ENCODE assay signal across 28 cellular contexts in the genomic region with DNA sequence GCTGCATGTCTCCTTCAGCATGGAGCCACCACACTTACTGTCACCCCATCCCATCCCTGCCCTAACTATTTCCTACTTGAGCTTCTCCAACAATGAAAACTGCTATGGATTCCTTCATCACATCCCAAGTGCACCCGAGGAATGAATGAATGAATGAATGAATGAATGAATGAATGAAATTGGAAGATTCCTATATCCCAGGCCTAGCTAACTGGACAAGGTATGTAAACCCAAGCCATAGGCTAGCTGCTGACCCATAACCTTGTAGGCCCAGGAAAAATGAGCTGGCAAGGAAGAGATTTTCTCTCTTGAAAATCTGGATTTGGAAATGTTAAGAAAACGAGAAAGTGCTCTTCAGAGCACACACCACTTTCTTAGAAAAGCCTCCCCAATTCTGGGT.
"Had no signal": no experiment of that assay in that cellular context is flagged by ENCODE, and none has a peak within 500 bp of the region (broad histone marks: within the 10 kb centered on the region; RNA-seq: fewer than 3 reads in every experiment).

No MANE protein-coding gene starts in this region.

- H3K36me3 ChIP-seq: ascending aorta, cardiac muscle cell had no signal

- H3K4me1 Mint-ChIP-seq: activated B cell treated with CpG ODN at 0.5 μM for 24 hours; activated CD4-positive, alpha-beta T cell treated with anti-CD3 and anti-CD28 coated beads, Interleukin-2, amount 10 ng/mL, durations not matched to agents 24 days and 14 days; activated naive CD8-positive, alpha-beta T cell treated with anti-CD3 and anti-CD28 coated beads, Interleukin-2, amount 50 U/mL, for 24 hours; T-cell had no signal

- H3K4me1 ChIP-seq: ascending aorta had no signal

- DNase-seq: activated B cell treated with CpG ODN at 0.5 μM for 24 hours; activated CD4-positive, alpha-beta T cell treated with anti-CD3 and anti-CD28 coated beads for 1 hour; activated CD4-positive, alpha-beta T cell treated with anti-CD3 and anti-CD28 coated beads, Interleukin-2, amount 10 ng/mL, durations not matched to agents 24 days and 14 days; activated CD4-positive, alpha-beta T cell treated with anti-CD3 and anti-CD28 coated beads, Interleukin-2, amount 50 U/mL, for 48 hours; activated CD8-positive, alpha-beta memory T cell treated with anti-CD3 and anti-CD28 coated beads, Interleukin-2, amount 10 ng/mL, durations not matched to agents 7 days and 5 days; activated effector memory CD4-positive, alpha-beta T cell treated with anti-CD3 and anti-CD28 coated beads, Interleukin-2, amount 50 U/mL, for 16 hours; activated naive CD4-positive, alpha-beta T cell treated with Interleukin-2 at 50 U/mL for 16 hours; activated naive CD8-positive, alpha-beta T cell treated with anti-CD3 and anti-CD28 coated beads, Interleukin-2, amount 50 U/mL, for 24 hours; activated T-cell treated with anti-CD3 and anti-CD28 coated beads, Interleukin-2, amount 50 U/mL, for 24 hours; amniotic stem cell; Kasumi-1; NCI-H1105 treated with DMSO at 0.1 percent for 48 hours; NCI-H1436 treated with DMSO at 0.1 percent for 48 hours; NCI-H187; NCI-H2081 treated with DMSO at 0.1 percent for 48 hours; NCI-H446; NCI-H524; PC-3; SHP77 treated with DMSO at 0.1 percent for 48 hours; T-cell; T-helper 2 cell; T1000 had no signal

- H3K9me3 Mint-ChIP-seq: activated B cell treated with CpG ODN at 0.5 μM for 24 hours; activated CD4-positive, alpha-beta T cell treated with anti-CD3 and anti-CD28 coated beads, Interleukin-2, amount 10 ng/mL, durations not matched to agents 24 days and 14 days; activated naive CD4-positive, alpha-beta T cell treated with anti-CD3 and anti-CD28 coated beads, Interleukin-2, amount 50 U/mL, for 72 hours; activated naive CD8-positive, alpha-beta T cell treated with anti-CD3 and anti-CD28 coated beads, Interleukin-2, amount 50 U/mL, for 24 hours; activated T-cell treated with anti-CD3 and anti-CD28 coated beads, Interleukin-2, amount 50 U/mL, for 24 hours; activated T-helper 1 cell treated with anti-CD3 and anti-CD28 coated beads, Interleukin-12 subunit alpha, Interleukin-12 subunit beta, Interleukin-2, Interleukin-4 antibody, amounts not matched to agents 30 ng/mL and 10 ng/mL and 1 ng/mL, durations not matched to agents 14 hours and 24 hours and 36 hours; T-cell had no signal

- H3K9me3 ChIP-seq: ascending aorta had no signal

- H3K4me3 Mint-ChIP-seq: activated B cell treated with CpG ODN at 0.5 μM for 24 hours; activated CD4-positive, alpha-beta T cell treated with anti-CD3 and anti-CD28 coated beads, Interleukin-2, amount 10 ng/mL, durations not matched to agents 24 days and 14 days; activated CD8-positive, alpha-beta memory T cell treated with anti-CD3 and anti-CD28 coated beads, Interleukin-2, amount 10 ng/mL, durations not matched to agents 7 days and 5 days; activated naive CD8-positive, alpha-beta T cell treated with anti-CD3 and anti-CD28 coated beads, Interleukin-2, amount 50 U/mL, for 24 hours; activated T-cell treated with anti-CD3 and anti-CD28 coated beads, Interleukin-2, amount 50 U/mL, for 24 hours; activated T-helper 1 cell treated with anti-CD3 and anti-CD28 coated beads, Interleukin-12 subunit alpha, Interleukin-12 subunit beta, Interleukin-2, Interleukin-4 antibody, amounts not matched to agents 30 ng/mL and 10 ng/mL and 1 ng/mL, durations not matched to agents 14 hours and 24 hours and 36 hours; brain; T-cell had no signal

- FAIRE-seq: TTC549 had no signal

- ATAC-seq: activated CD8-positive, alpha-beta memory T cell treated with anti-CD3 and anti-CD28 coated beads, Interleukin-2, amount 10 ng/mL, durations not matched to agents 7 days and 5 days; activated naive CD4-positive, alpha-beta T cell treated with anti-CD3 and anti-CD28 coated beads, Interleukin-2, amount 50 U/mL, for 72 hours; activated naive CD8-positive, alpha-beta T cell treated with anti-CD3 and anti-CD28 coated beads, Interleukin-2, amount 50 U/mL, for 24 hours; PC-3; T-cell had no signal

- H3K36me3 Mint-ChIP-seq: activated CD8-positive, alpha-beta memory T cell treated with anti-CD3 and anti-CD28 coated beads, Interleukin-2, amount 10 ng/mL, durations not matched to agents 7 days and 5 days; activated naive CD4-positive, alpha-beta T cell treated with anti-CD3 and anti-CD28 coated beads, Interleukin-2, amount 50 U/mL, for 72 hours; brain; T-cell had no signal

- H3K27ac ChIP-seq: ascending aorta, cardiac muscle cell had no signal

- H3K4me3 ChIP-seq: ascending aorta, cardiac muscle cell had no signal

- H3K27me3 ChIP-seq: ascending aorta, cardiac muscle cell had no signal

- H3K27ac Mint-ChIP-seq: activated B cell treated with CpG ODN at 0.5 μM for 24 hours; activated CD4-positive, alpha-beta T cell treated with anti-CD3 and anti-CD28 coated beads, Interleukin-2, amount 10 ng/mL, durations not matched to agents 24 days and 14 days; activated CD8-positive, alpha-beta memory T cell treated with anti-CD3 and anti-CD28 coated beads, Interleukin-2, amount 10 ng/mL, durations not matched to agents 7 days and 5 days; activated naive CD8-positive, alpha-beta T cell treated with anti-CD3 and anti-CD28 coated beads, Interleukin-2, amount 50 U/mL, for 24 hours; activated T-cell treated with anti-CD3 and anti-CD28 coated beads, Interleukin-2, amount 50 U/mL, for 24 hours; activated T-helper 1 cell treated with anti-CD3 and anti-CD28 coated beads, Interleukin-12 subunit alpha, Interleukin-12 subunit beta, Interleukin-2, Interleukin-4 antibody, amounts not matched to agents 30 ng/mL and 10 ng/mL and 1 ng/mL, durations not matched to agents 14 hours and 24 hours and 36 hours; T-cell had no signal
